In the genomic region with DNA sequence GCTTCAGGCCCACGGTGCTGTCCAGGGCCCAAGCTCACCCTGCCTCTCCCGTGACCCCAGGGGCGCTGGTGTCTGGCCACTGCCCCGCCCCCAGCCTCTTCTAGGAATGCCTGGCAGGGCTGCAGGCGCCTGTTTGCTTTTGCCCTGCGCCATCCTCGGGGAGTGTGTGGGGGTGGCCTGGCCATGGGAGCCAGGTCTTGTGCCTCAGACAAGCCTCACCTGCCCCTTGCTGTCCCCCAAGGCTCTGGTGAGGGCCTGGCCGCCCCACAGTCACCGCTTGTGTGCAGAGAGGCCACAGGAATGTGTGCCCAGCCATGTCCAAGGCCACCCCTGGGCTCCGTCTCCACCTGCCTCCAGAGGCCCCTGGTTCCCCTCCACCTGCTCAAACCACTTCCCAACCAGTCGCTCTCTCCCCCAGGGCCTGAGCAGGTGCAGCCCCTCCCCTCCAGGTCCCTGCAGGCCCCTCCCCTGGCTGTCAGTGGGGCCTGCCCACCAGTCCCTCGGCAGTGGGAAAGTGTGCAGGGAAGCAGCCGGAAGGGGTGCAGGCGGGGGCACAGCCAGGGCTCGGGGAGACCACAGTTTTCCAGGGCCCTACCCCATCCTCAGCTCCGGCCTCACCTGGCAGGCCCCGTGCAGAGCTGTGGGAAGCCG, we compare ENCODE assay signal across 18 cellular contexts. TPM values are rescaled to one million over a fixed set of nuclear protein-coding genes. Genes with fewer than 3 reads are reported as not detected.
DNase-seq lines count a peak whose midpoint lies in the region; ATAC-seq and TF ChIP-seq lines count a peak whose summit lies in the region.
"Had no signal": no experiment of that assay in that cellular context is flagged by ENCODE, and none has a peak within 500 bp of the region (broad histone marks: within the 10 kb centered on the region; RNA-seq: fewer than 3 reads in every experiment).

No MANE protein-coding gene starts in this region.

- H3K27me3 Mint-ChIP-seq in activated CD4-positive, alpha-beta T cell treated with anti-CD3 and anti-CD28 coated beads for 36 hours, result no peaks in the 10 kb centered on the region
- H3K27me3 Mint-ChIP-seq: CD8-positive, alpha-beta memory T cell; central memory CD8-positive, alpha-beta T cell had no signal

- H3K4me3 Mint-ChIP-seq in activated CD4-positive, alpha-beta T cell treated with anti-CD3 and anti-CD28 coated beads for 36 hours, result no peak overlapping the region
- H3K4me3 Mint-ChIP-seq: CD8-positive, alpha-beta memory T cell; central memory CD8-positive, alpha-beta T cell; T-helper 2 cell treated with Interferon-gamma antibody and Interleukin-4, amounts not matched to agents 5 μg/mL and 100 μg/mL, for 36 hours had no signal

- H3K27ac Mint-ChIP-seq in activated CD4-positive, alpha-beta T cell treated with anti-CD3 and anti-CD28 coated beads for 36 hours, result no peak overlapping the region
- H3K27ac Mint-ChIP-seq: CD8-positive, alpha-beta memory T cell; T-helper 2 cell treated with Interferon-gamma antibody and Interleukin-4, amounts not matched to agents 5 μg/mL and 100 μg/mL, for 36 hours had no signal

- CTCF ChIA-PET in activated CD4-positive, alpha-beta T cell treated with anti-CD3 and anti-CD28 coated beads for 36 hours (lab: Charles Lee), result no interaction called here

- POLR2A ChIA-PET in activated CD4-positive, alpha-beta T cell treated with anti-CD3 and anti-CD28 coated beads for 36 hours (lab: Charles Lee), result no interaction called here

- H3K9me3 Mint-ChIP-seq in activated CD4-positive, alpha-beta T cell treated with anti-CD3 and anti-CD28 coated beads for 36 hours (ENCODE audit: low read depth), result peaks cover 6% of the 10 kb centered on the region
- H3K9me3 Mint-ChIP-seq: central memory CD8-positive, alpha-beta T cell had no signal

- no peak for TF ChIP-seq CTCF in retinal pigment epithelial cell (conservative IDR thresholded peaks at IDR 0.05; ENCODE audit: low read depth, low read length)

- H3K4me1 Mint-ChIP-seq in activated CD4-positive, alpha-beta T cell treated with anti-CD3 and anti-CD28 coated beads for 36 hours, result no peaks in the 10 kb centered on the region
- H3K4me1 Mint-ChIP-seq: CD8-positive, alpha-beta memory T cell; central memory CD8-positive, alpha-beta T cell had no signal

- H3K36me3 Mint-ChIP-seq in activated CD4-positive, alpha-beta T cell treated with anti-CD3 and anti-CD28 coated beads for 36 hours (ENCODE audit: low read depth), result peaks cover 12% of the 10 kb centered on the region

- intact Hi-C loops in left colon (cut with DNase I, micrococcal nuclease), result no loop called here
- intact Hi-C loops in activated CD4-positive, alpha-beta T cell treated with anti-CD3 and anti-CD28 coated beads for 36 hours (cut with DNase I, micrococcal nuclease), result no loop called here

- DNase-seq in NCI-H345 treated with DMSO at 0.1 percent for 48 hours (lab: John Stamatoyannopoulos, UW; ENCODE audit: unreplicated experiment) (peak; percentile 12), NCI-H345 (lab: John Stamatoyannopoulos, UW) (no peak), NCI-H2107 (lab: John Stamatoyannopoulos, UW) (peak; percentile 27), left colon (peak in 1 of 2 donors; percentile 17), retinal pigment epithelial cell (ENCODE audit: low read depth) (no peak)
- DNase-seq in activated T-cell treated with anti-CD3 and anti-CD28 coated beads, Interleukin-2, amount 50 U/mL, for 1 hour, result no peak
- DNase-seq in activated T-cell treated with anti-CD3 and anti-CD28 coated beads, Interleukin-2, amount 50 U/mL, for 48 hours, result no peak
- DNase-seq in activated CD4-positive, alpha-beta T cell treated with anti-CD3 and anti-CD28 coated beads for 36 hours, result no peak
- DNase-seq: activated CD4-positive, alpha-beta T cell treated with anti-CD3 and anti-CD28 coated beads for 48 hours; activated T-cell treated with anti-CD3 and anti-CD28 coated beads for 4 hours; CD8-positive, alpha-beta memory T cell; foreskin fibroblast; GF-D8; mesendoderm; NCI-H1930 had no signal

- H3K4me3 ChIP-seq in retinal pigment epithelial cell (ENCODE audit: low read length), result peak overlapping the region; percentile 20

- ATAC-seq in left colon, result peak; percentile 16
- no peak for ATAC-seq in activated CD4-positive, alpha-beta T cell treated with anti-CD3 and anti-CD28 coated beads for 36 hours

RNA-seq across cellular contexts. Expression of gene IGFALS, which starts 0.8 kb away (rescaled TPM):
- total RNA-seq in left colon, result 1 to 10 TPM in 1 of 2 donors, under 1 TPM in 1; 0.58 to 1.3 TPM
- total RNA-seq in activated CD4-positive, alpha-beta T cell treated with anti-CD3 and anti-CD28 coated beads for 36 hours, result not detected
- total RNA-seq: CD8-positive, alpha-beta memory T cell; HT1080 had no signal

RNA-seq across cellular contexts. Expression of gene NUBP2, which starts 11.6 kb away (rescaled TPM):
- 10 to 100 TPM; 29.4 to 34.4 TPM for total RNA-seq in left colon
- 10 to 100 TPM; 34.4 to 42.4 TPM for total RNA-seq in activated CD4-positive, alpha-beta T cell treated with anti-CD3 and anti-CD28 coated beads for 36 hours

RNA-seq across cellular contexts. Expression of gene SPSB3, which starts 12.0 kb away (rescaled TPM):
- 10 to 100 TPM; 37.9 to 49.1 TPM for total RNA-seq in left colon
- 10 to 100 TPM; 12.5 to 13.6 TPM for total RNA-seq in activated CD4-positive, alpha-beta T cell treated with anti-CD3 and anti-CD28 coated beads for 36 hours

RNA-seq across cellular contexts. Expression of gene MRPS34, which starts 21.4 kb away (rescaled TPM):
- 100 to 1,000 TPM; 103 to 133 TPM for total RNA-seq in left colon
- 100 to 1,000 TPM; 146 to 175 TPM for total RNA-seq in activated CD4-positive, alpha-beta T cell treated with anti-CD3 and anti-CD28 coated beads for 36 hours

RNA-seq across cellular contexts. Expression of gene EME2, which starts 21.7 kb away (rescaled TPM):
- total RNA-seq in left colon, result 10 to 100 TPM; 22.1 to 34.9 TPM
- total RNA-seq in activated CD4-positive, alpha-beta T cell treated with anti-CD3 and anti-CD28 coated beads for 36 hours, result 10 to 100 TPM; 13.1 to 18.4 TPM

Comparison
In these comparisons a context has a peak if more than half of its experiments do, and no peak if none do; other contexts are left out.
1. DNase-seq: peak in NCI-H345 treated with DMSO at 0.1 percent for 48 hours (single experiment) and NCI-H2107 (single experiment); none in NCI-H345 (single experiment), retinal pigment epithelial cell (single experiment), activated T-cell treated with anti-CD3 and anti-CD28 coated beads, Interleukin-2, amount 50 U/mL, for 1 hour (single experiment), activated T-cell treated with anti-CD3 and anti-CD28 coated beads, Interleukin-2, amount 50 U/mL, for 48 hours (0 of 2) and activated CD4-positive, alpha-beta T cell treated with anti-CD3 and anti-CD28 coated beads for 36 hours (single experiment).